ENCODE assay signal across 11 cellular contexts in genomic region chr1:233938476-233938875, GRCh38. TPM values are rescaled to one million over a fixed set of nuclear protein-coding genes. Genes with fewer than 3 reads are reported as not detected.
"Had no signal": no experiment of that assay in that cellular context is flagged by ENCODE, and none has a peak within 500 bp of the region (broad histone marks: within the 10 kb centered on the region; RNA-seq: fewer than 3 reads in every experiment).

No MANE protein-coding gene starts in this region.

- H3K4me2 ChIP-seq: GM23338 had no signal

- H3K27ac ChIP-seq: GM23248 had no signal

- H3K36me3 ChIP-seq: HAP-1 had no signal

- DNase-seq: GM23248, GOT3, H7, H9, HCEC 1CT, HFFc6 had no signal

- FAIRE-seq: H54 had no signal

- H3K4me1 ChIP-seq: HAP-1 had no signal

- ATAC-seq: GM23338, HCT116 had no signal

- H3K9me3 ChIP-seq: HAP-1 had no signal

- H3K9ac ChIP-seq: GM23248 had no signal

- H3K4me3 ChIP-seq: GM23248, GM23338, HAP-1 had no signal

- H2AFZ ChIP-seq: GM23248, GM23338 had no signal

RNA-seq across cellular contexts. Expression of gene SLC35F3, which starts 34.0 kb away (rescaled TPM):
- total RNA-seq: H4 had no signal
